24 cellular contexts compared by ENCODE assay signal in genomic region chr10:88431103-88431502, GRCh38.
"Had no signal": no experiment of that assay in that cellular context is flagged by ENCODE, and none has a peak within 500 bp of the region (broad histone marks: within the 10 kb centered on the region; RNA-seq: fewer than 3 reads in every experiment).

No MANE protein-coding gene starts in this region.

- H3K27me3 ChIP-seq: colonic mucosa, foreskin keratinocyte, gastroesophageal sphincter, heart left ventricle, hepatocyte, left lung had no signal

- FAIRE-seq: endometrium, keratinocyte had no signal

- H3K36me3 ChIP-seq: colonic mucosa, gastroesophageal sphincter, heart left ventricle, left lung, lower lobe of right lung had no signal

- H2AFZ ChIP-seq: hepatocyte had no signal

- H3K9me3 ChIP-seq: colonic mucosa, gastroesophageal sphincter, left lung, lower lobe of right lung, mucosa of descending colon had no signal

- H3K4me3 ChIP-seq: colonic mucosa, gastroesophageal sphincter, heart left ventricle, hepatocyte, left lung, lower lobe of right lung, mucosa of descending colon had no signal

- H3K36me3 Mint-ChIP-seq: immature natural killer cell, naive B cell had no signal

- H3K79me2 ChIP-seq: hepatocyte had no signal

- H3K4me1 Mint-ChIP-seq: immature natural killer cell had no signal

- H3K9me3 Mint-ChIP-seq: effector memory CD8-positive, alpha-beta T cell; endodermal cell; naive B cell had no signal

- DNase-seq: colonic mucosa; cortex of kidney; effector CD8-positive, alpha-beta T cell; effector memory CD8-positive, alpha-beta T cell; endodermal cell; erythroblast; foreskin keratinocyte; heart left ventricle; hypothalamus; immature natural killer cell; left cardiac atrium; left lung; left ventricle myocardium superior; lower lobe of right lung; mesenchymal stem cell; mucosa of descending colon; naive B cell had no signal

- H3K4me2 ChIP-seq: hepatocyte had no signal

- H3K27ac Mint-ChIP-seq: dendritic cell treated with granulocyte-macrophage colony-stimulating factor and Interleukin-4, amounts not matched to agents 40 ng/mL and 50 ng/mL, for 4 days; effector memory CD8-positive, alpha-beta T cell; endodermal cell; mesothelial cell of epicardium; naive B cell had no signal

- H3K27me3 Mint-ChIP-seq: dendritic cell treated with granulocyte-macrophage colony-stimulating factor and Interleukin-4, amounts not matched to agents 40 ng/mL and 50 ng/mL, for 4 days; effector memory CD8-positive, alpha-beta T cell had no signal

- H3K4me3 Mint-ChIP-seq: dendritic cell treated with granulocyte-macrophage colony-stimulating factor and Interleukin-4, amounts not matched to agents 40 ng/mL and 50 ng/mL, for 4 days; effector memory CD8-positive, alpha-beta T cell; endodermal cell; immature natural killer cell; mesothelial cell of epicardium; naive B cell had no signal

- H3K4me1 ChIP-seq: colonic mucosa, foreskin keratinocyte, gastroesophageal sphincter, left lung, lower lobe of right lung had no signal

- H3K27ac ChIP-seq: colonic mucosa, epithelial cell of prostate, gastroesophageal sphincter, heart left ventricle, hepatocyte, left lung, lower lobe of right lung had no signal
